ENCODE assay signal across 16 cellular contexts in the genomic region with DNA sequence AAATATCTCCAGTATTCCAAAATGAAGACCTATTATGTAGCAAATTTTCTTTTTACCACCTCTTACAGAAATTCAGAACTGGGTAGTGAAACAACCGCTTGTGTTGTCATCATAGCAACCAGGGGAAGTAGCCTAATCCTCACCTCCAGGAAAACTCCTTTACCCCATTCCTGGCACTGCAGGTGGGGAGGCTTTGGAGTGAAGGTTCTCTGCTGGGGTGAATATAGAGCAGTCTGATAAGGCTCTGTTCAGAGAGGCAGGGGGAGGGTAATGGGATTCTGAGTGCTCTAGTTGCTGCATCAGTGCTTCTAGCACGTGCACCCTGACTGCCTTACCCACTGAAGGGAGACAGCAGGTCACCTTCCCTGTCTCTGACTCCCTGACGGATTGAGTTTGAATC.
A peak's percentile ranks its signal among the peaks of the same experiment; 100 is the strongest.
DNase-seq lines count a peak whose midpoint lies in the region; ATAC-seq and TF ChIP-seq lines count a peak whose summit lies in the region.
"Had no signal": no experiment of that assay in that cellular context is flagged by ENCODE, and none has a peak within 500 bp of the region (broad histone marks: within the 10 kb centered on the region; RNA-seq: fewer than 3 reads in every experiment).

No MANE protein-coding gene starts in this region.

- no peaks in the 10 kb centered on the region for H4K20me1 ChIP-seq in IMR-90 (ENCODE audit: insufficient read depth, low read length)

- H2AK5ac ChIP-seq in IMR-90 (ENCODE audit: low read depth, low read length) = peak overlapping the region; percentile 61; the same call in 1 of the 2 replicates

- H3K4me3 ChIP-seq in IMR-90 (ENCODE audit: insufficient read depth, low read depth, low read length) = no peak overlapping the region
- H3K4me3 ChIP-seq: spleen, upper lobe of left lung had no signal

- H3K56ac ChIP-seq in IMR-90 (ENCODE audit: extremely low read depth, insufficient read depth, low read length) = no peak overlapping the region

- H3K4me1 Mint-ChIP-seq in activated CD8-positive, alpha-beta memory T cell treated with anti-CD3 and anti-CD28 coated beads, Interleukin-2, amount 10 ng/mL, durations not matched to agents 7 days and 5 days = no peaks in the 10 kb centered on the region
- peaks cover 13 to 25% (median 21%) of the 10 kb centered on the region in 3 donors for H3K4me1 Mint-ChIP-seq in T-cell
- H3K4me1 Mint-ChIP-seq: activated CD4-positive, alpha-beta memory T cell treated with anti-CD3 and anti-CD28 coated beads, Interleukin-2, amount 10 ng/mL, durations not matched to agents 7 days and 5 days; naive B cell had no signal

- H3K4me1 ChIP-seq in IMR-90 (ENCODE audit: control insufficient read depth, insufficient read depth, low read length) = peaks cover 4% of the 10 kb centered on the region
- H3K4me1 ChIP-seq: spleen had no signal

- H3K9me1 ChIP-seq in IMR-90 (ENCODE audit: insufficient read depth, low read length) = peaks cover 6% of the 10 kb centered on the region; the same call in 1 of the 2 replicates

- no peak overlapping the region for H3K9ac ChIP-seq in IMR-90 (ENCODE audit: low read depth, low read length)

- peaks cover 0 to 7% of the 10 kb centered on the region in 2 experiments; a peak in 3 of 4 replicates for H3K79me1 ChIP-seq in IMR-90 (ENCODE audit: low read depth in 1 of 2, low read length in 2 of 2)

- DNase-seq in ELF-1 (ENCODE audit: low read depth, low spot score) (peak; percentile 11), IMR-90 (no peak), kidney tubule cell (ENCODE audit: low spot score) (peak; percentile 78), NCI-H1930 (lab: John Stamatoyannopoulos, UW) (no peak), T-cell (no peak)
- no peak for DNase-seq in activated CD8-positive, alpha-beta memory T cell treated with anti-CD3 and anti-CD28 coated beads, Interleukin-2, amount 10 ng/mL, durations not matched to agents 7 days and 5 days
- DNase-seq in activated T-cell treated with anti-CD3 and anti-CD28 coated beads, Interleukin-2, amount 50 U/mL, for 48 hours = no peak
- DNase-seq: activated CD4-positive, alpha-beta memory T cell treated with anti-CD3 and anti-CD28 coated beads, Interleukin-2, amount 10 ng/mL, durations not matched to agents 7 days and 5 days; cerebellar nuclear complex; MM.1S; naive B cell; spleen; T-helper 9 cell; upper lobe of left lung had no signal

- peak overlapping the region; percentile 45; the same call in 1 of the 2 replicates for H3K27ac ChIP-seq in IMR-90 (ENCODE audit: insufficient read depth, low read length)
- H3K27ac ChIP-seq: spleen had no signal

- H3K36me3 ChIP-seq in IMR-90 (ENCODE audit: control insufficient read depth, insufficient read depth, low read length) = no peaks in the 10 kb centered on the region

- in situ Hi-C loops in IMR-90 (cut with MboI; ENCODE audit: low sequenced_read_pairs) = no loop called here

- POLR2A ChIA-PET in IMR-90 (lab: Charles Lee; ENCODE audit: unreplicated experiment) (no interaction called here), T-cell (lab: Charles Lee) (no interaction called here)

- TF ChIP-seq POLR2A in IMR-90 (IDR thresholded peaks at IDR 0.05; ENCODE audit: low read depth, low read length) = no peak

- H2BK120ac ChIP-seq in IMR-90 (ENCODE audit: low read depth, low read length) = 0 out of 2 replicates have a peak overlapping the region, but pooled peaks have one; percentile 30

- no peaks in the 10 kb centered on the region for H3K9me3 Mint-ChIP-seq in activated CD8-positive, alpha-beta memory T cell treated with anti-CD3 and anti-CD28 coated beads, Interleukin-2, amount 10 ng/mL, durations not matched to agents 7 days and 5 days (ENCODE audit: low read depth)
- peaks cover 0 to 5% (median 2%) of the 10 kb centered on the region in 3 donors for H3K9me3 Mint-ChIP-seq in T-cell
- H3K9me3 Mint-ChIP-seq: activated CD4-positive, alpha-beta memory T cell treated with anti-CD3 and anti-CD28 coated beads, Interleukin-2, amount 10 ng/mL, durations not matched to agents 7 days and 5 days had no signal

- H2BK5ac ChIP-seq in IMR-90 (ENCODE audit: low read depth, low read length, poor library complexity, severe bottlenecking) = no peak overlapping the region

- no peak overlapping the region for H2AK9ac ChIP-seq in IMR-90 (replicated peaks; ENCODE audit: low read depth, low read length, poor library complexity)

- H4K8ac ChIP-seq in IMR-90 (ENCODE audit: low read depth in 2 of 2, low read length in 2 of 2) = peak overlapping the region in 1 of 2 experiments; percentile 18; a peak in 1 of 4 replicates

- H2AFZ ChIP-seq in IMR-90 (replicated peaks; ENCODE audit: low read length, poor library complexity) = no peak overlapping the region

- CTCF ChIA-PET in IMR-90 (lab: Yijun Ruan, JAX) (no interaction called here), T-cell (lab: Charles Lee) (no interaction called here)
- CTCF ChIA-PET in activated CD8-positive, alpha-beta memory T cell treated with anti-CD3 and anti-CD28 coated beads, Interleukin-2, amount 10 ng/mL, durations not matched to agents 7 days and 5 days (lab: Charles Lee) = no interaction called here

- H4K91ac ChIP-seq in IMR-90 (ENCODE audit: insufficient read depth, low read depth, low read length) = 0 out of 2 replicates have a peak overlapping the region, but pooled peaks have one; percentile 3

- no TSS peak for BruUV-seq in IMR-90 (replicated peaks; lab: Mats Ljungman, UMichigan)

- no peaks in the 10 kb centered on the region for H3K27me3 ChIP-seq in IMR-90 (ENCODE audit: control insufficient read depth, insufficient read depth, low read length)
- H3K27me3 ChIP-seq: spleen, upper lobe of left lung had no signal

- intact Hi-C loops in IMR-90 (cut with micrococcal nuclease) = no loop called here

- ATAC-seq in GM21825 (IDR thresholded peaks at IDR 0.05; ENCODE audit: unreplicated experiment) (peak; percentile 49), IMR-90 (ENCODE audit: low read depth) (peak; percentile 44), T-cell (replicated peaks in 1 of 4) (no peak)
- ATAC-seq in activated CD8-positive, alpha-beta memory T cell treated with anti-CD3 and anti-CD28 coated beads, Interleukin-2, amount 10 ng/mL, durations not matched to agents 7 days and 5 days = no peak

- H3K4me3 Mint-ChIP-seq in activated CD8-positive, alpha-beta memory T cell treated with anti-CD3 and anti-CD28 coated beads, Interleukin-2, amount 10 ng/mL, durations not matched to agents 7 days and 5 days = no peak overlapping the region
- no peak overlapping the region for H3K4me3 Mint-ChIP-seq in T-cell
- H3K4me3 Mint-ChIP-seq: activated CD4-positive, alpha-beta memory T cell treated with anti-CD3 and anti-CD28 coated beads, Interleukin-2, amount 10 ng/mL, durations not matched to agents 7 days and 5 days; activated naive CD4-positive, alpha-beta T cell treated with anti-CD3 and anti-CD28 coated beads, Interleukin-2, amount 50 U/mL, for 24 hours; naive B cell had no signal

- no peak overlapping the region for H3K4me2 ChIP-seq in IMR-90 (ENCODE audit: low read depth, low read length)

- no peaks in the 10 kb centered on the region for H3K27me3 Mint-ChIP-seq in activated CD8-positive, alpha-beta memory T cell treated with anti-CD3 and anti-CD28 coated beads, Interleukin-2, amount 10 ng/mL, durations not matched to agents 7 days and 5 days
- H3K27me3 Mint-ChIP-seq in T-cell = no peaks in the 10 kb centered on the region
- H3K27me3 Mint-ChIP-seq: activated CD4-positive, alpha-beta memory T cell treated with anti-CD3 and anti-CD28 coated beads, Interleukin-2, amount 10 ng/mL, durations not matched to agents 7 days and 5 days; activated naive CD4-positive, alpha-beta T cell treated with anti-CD3 and anti-CD28 coated beads, Interleukin-2, amount 50 U/mL, for 24 hours; naive B cell had no signal

- peaks cover 26% of the 10 kb centered on the region for H3K36me3 Mint-ChIP-seq in activated CD8-positive, alpha-beta memory T cell treated with anti-CD3 and anti-CD28 coated beads, Interleukin-2, amount 10 ng/mL, durations not matched to agents 7 days and 5 days
- H3K36me3 Mint-ChIP-seq in T-cell = peaks cover 65% of the 10 kb centered on the region

- H4K5ac ChIP-seq in IMR-90 (ENCODE audit: low read depth, low read length) = peak overlapping the region; percentile 18; the same call in 1 of the 2 replicates

- peak overlapping the region; percentile 50; the same call in 1 of the 3 replicates for H2BK15ac ChIP-seq in IMR-90 (ENCODE audit: low read depth, low read length)

- WGBS in IMR-90 (ENCODE audit: extremely low coverage in 2 of 2, insufficient read length in 1 of 2), 2 experiments = no CpG with 5 or more reads among the region's 3 CpGs

- H3K4ac ChIP-seq in IMR-90 (ENCODE audit: low read depth, low read length) = peak overlapping the region; percentile 61

- TF ChIP-seq RAD21 in IMR-90 (IDR thresholded peaks at IDR 0.05; ENCODE audit: low read length) = no peak

- dilution Hi-C loops in IMR-90 (cut with HindIII; ENCODE audit: low sequenced_read_pairs, unreplicated experiment) = no loop called here

- peak overlapping the region; percentile 76; the same call in 1 of the 2 replicates for H3K23ac ChIP-seq in IMR-90 (ENCODE audit: low read depth, low read length)

- H3K9me3 ChIP-seq in IMR-90 (ENCODE audit: control insufficient read depth, insufficient read depth, low read length) = no peaks in the 10 kb centered on the region
- H3K9me3 ChIP-seq: spleen, upper lobe of left lung had no signal

- no peak for TF ChIP-seq CTCF in IMR-90 (conservative IDR thresholded peaks at IDR 0.05; ENCODE audit: low read depth, low read length)

- H2BK20ac ChIP-seq in IMR-90 (ENCODE audit: low read depth, low read length) = peak overlapping the region; percentile 27; the same call in 1 of the 2 replicates

- peak overlapping the region; percentile 66; the same call in 1 of the 2 replicates for H3K14ac ChIP-seq in IMR-90 (replicated peaks; ENCODE audit: low read depth, low read length)

- no peak overlapping the region; the same call in 1 of the 2 replicates for H3K18ac ChIP-seq in IMR-90 (ENCODE audit: low read depth, low read length)

- H3K27ac Mint-ChIP-seq in activated CD8-positive, alpha-beta memory T cell treated with anti-CD3 and anti-CD28 coated beads, Interleukin-2, amount 10 ng/mL, durations not matched to agents 7 days and 5 days = no peak overlapping the region
- no peak overlapping the region for H3K27ac Mint-ChIP-seq in T-cell
- H3K27ac Mint-ChIP-seq: activated CD4-positive, alpha-beta memory T cell treated with anti-CD3 and anti-CD28 coated beads, Interleukin-2, amount 10 ng/mL, durations not matched to agents 7 days and 5 days had no signal

TF ChIP-seq in IMR-90, 13 proteins besides CTCF, POLR2A, EP300 and RAD21:
- no peak for TF ChIP-seq MXI1 (IDR thresholded peaks at IDR 0.05; ENCODE audit: borderline replicate concordance, low read depth, low read length)
- 0 out of 2 replicates have a peak, but pooled peaks have one; percentile 21 for TF ChIP-seq BHLHE40 (IDR thresholded peaks at IDR 0.05; ENCODE audit: low read depth, low read length)
- TF ChIP-seq RFX5 (IDR thresholded peaks at IDR 0.05; ENCODE audit: low read depth, low read length) = no peak
- TF ChIP-seq MAFK (IDR thresholded peaks at IDR 0.05; ENCODE audit: low read depth, low read length) = no peak
TF ChIP-seq in IMR-90: peak in this region for 1.

Comparison
In these comparisons a context has a peak if more than half of its experiments do, and no peak if none do; other contexts are left out.
1. DNase-seq: peak in ELF-1 (single experiment) and kidney tubule cell (single experiment); none in IMR-90 (single experiment), NCI-H1930 (0 of 2), activated CD8-positive, alpha-beta memory T cell treated with anti-CD3 and anti-CD28 coated beads, Interleukin-2, amount 10 ng/mL, durations not matched to agents 7 days and 5 days (single experiment), T-cell (0 of 34) and activated T-cell treated with anti-CD3 and anti-CD28 coated beads, Interleukin-2, amount 50 U/mL, for 48 hours (0 of 2).
2. ATAC-seq: peak in GM21825 (single experiment) and IMR-90 (single experiment); none in activated CD8-positive, alpha-beta memory T cell treated with anti-CD3 and anti-CD28 coated beads, Interleukin-2, amount 10 ng/mL, durations not matched to agents 7 days and 5 days (single experiment) and T-cell (0 of 4).